Comparison of ENCODE assay signal across 12 cellular contexts in the genomic region with DNA sequence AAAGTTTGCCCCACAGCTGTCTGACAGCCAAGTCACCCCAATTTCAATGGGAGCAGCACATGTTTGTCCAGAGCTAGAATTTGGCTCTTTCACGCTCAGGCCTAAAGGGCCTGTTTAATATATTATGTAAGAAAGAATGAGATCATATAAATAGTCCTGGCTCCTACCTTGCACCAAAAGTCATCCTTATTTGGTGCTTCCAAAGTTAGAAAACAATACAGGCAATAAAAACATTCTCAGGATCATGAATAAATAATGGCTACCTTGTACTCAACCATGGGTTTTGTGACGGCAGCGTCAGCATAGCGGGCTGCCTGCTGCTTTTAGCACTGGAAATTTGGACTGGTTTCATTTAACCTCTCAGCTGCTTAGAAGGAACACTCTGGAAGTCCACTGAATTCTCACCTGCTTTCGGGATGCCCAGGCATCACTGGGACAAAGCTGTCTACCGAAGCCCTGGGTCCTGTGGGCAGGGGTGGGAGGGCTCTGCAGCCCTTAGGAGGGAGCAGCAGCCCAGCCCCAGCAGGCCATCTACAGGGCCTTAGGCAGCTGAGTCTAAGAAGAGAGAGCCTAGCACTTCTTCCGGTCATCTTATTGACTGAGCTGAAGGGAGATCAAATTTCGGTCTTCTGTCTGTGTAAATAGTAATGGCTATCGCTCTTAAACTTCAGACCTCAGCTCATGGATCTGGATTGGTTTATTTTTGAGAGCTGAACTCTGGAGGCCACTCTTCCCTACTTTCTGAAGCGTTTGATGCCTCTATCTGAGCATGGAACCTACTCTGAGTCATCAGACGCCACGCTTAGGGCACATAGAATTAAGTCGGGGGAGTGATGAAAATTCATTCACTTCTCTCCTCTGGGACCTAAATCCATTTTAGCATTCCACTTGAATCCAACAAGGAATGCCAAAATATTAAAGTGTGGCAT.
DNase-seq lines count a peak whose midpoint lies in the region; ATAC-seq and TF ChIP-seq lines count a peak whose summit lies in the region.
"Had no signal": no experiment of that assay in that cellular context is flagged by ENCODE, and none has a peak within 500 bp of the region (broad histone marks: within the 10 kb centered on the region; RNA-seq: fewer than 3 reads in every experiment).

No MANE protein-coding gene starts in this region.

- no peak for TF ChIP-seq POLR2A in esophagus muscularis mucosa (IDR thresholded peaks at IDR 0.05; ENCODE audit: low read depth)
- no peak for TF ChIP-seq POLR2A in tibial nerve (IDR thresholded peaks at IDR 0.05)

- H3K27me3 ChIP-seq in RWPE2 (ENCODE audit: insufficient read depth, poor library complexity, severe bottlenecking) (no peaks in the 10 kb centered on the region), esophagus muscularis mucosa (no peaks in the 10 kb centered on the region), tibial nerve (no peaks in the 10 kb centered on the region)

- H3K36me3 ChIP-seq in RWPE2 (ENCODE audit: low read depth) (peaks cover 11% of the 10 kb centered on the region), esophagus muscularis mucosa (no peaks in the 10 kb centered on the region), mesodermal cell (ENCODE audit: control insufficient read depth, insufficient read depth, low read length) (peaks cover 13% of the 10 kb centered on the region), tibial nerve (no peaks in the 10 kb centered on the region)

- peaks cover 2% of the 10 kb centered on the region for H3K27me3 Mint-ChIP-seq in endothelial cell (ENCODE audit: unreplicated experiment)

- H3K4me3 ChIP-seq in RWPE2 (ENCODE audit: severe bottlenecking) (no peak overlapping the region), esophagus muscularis mucosa (peak overlapping the region in 1 of 4 donors; percentile 18), mesodermal cell (ENCODE audit: extremely low read depth, insufficient read depth, low read length, poor library complexity, severe bottlenecking) (no peak overlapping the region), tibial nerve (no peak overlapping the region)

- DNase-seq in RWPE2 (ENCODE audit: low spot score) (no peak), esophagus muscularis mucosa (ENCODE audit: extremely low spot score) (no peak), tibial nerve (ENCODE audit: low spot score in 2 of 2) (no peak), HCEC 1CT (no peak), NCI-H2029 (lab: John Stamatoyannopoulos, UW) (no peak), endothelial cell (ENCODE audit: low spot score) (no peak), pons (ENCODE audit: low spot score) (no peak)
- DNase-seq: activated T-cell treated with anti-CD3 and anti-CD28 coated beads, Interleukin-2, amount 50 U/mL, for 24 hours; cortex of kidney; immature natural killer cell; T1000 had no signal

- ATAC-seq in RWPE2 (ENCODE audit: low read depth): no peak

- peak overlapping the region; percentile 97 for H3K27ac ChIP-seq in RWPE2 (ENCODE audit: poor library complexity, severe bottlenecking)
- H3K27ac ChIP-seq in esophagus muscularis mucosa (replicated peaks in 1 of 4): peak overlapping the region; percentile 84 to 89 (median 88)
- peak overlapping the region; percentile 72 for H3K27ac ChIP-seq in mesodermal cell (ENCODE audit: low read depth, low read length, severe bottlenecking)
- H3K27ac ChIP-seq in tibial nerve: peak overlapping the region; percentile 47 to 84 (median 75)

- no peak overlapping the region for H3K4me3 Mint-ChIP-seq in endothelial cell (ENCODE audit: unreplicated experiment)
- H3K4me3 Mint-ChIP-seq: activated T-cell treated with anti-CD3 and anti-CD28 coated beads, Interleukin-2, amount 50 U/mL, for 24 hours; immature natural killer cell had no signal

- H3K4me1 ChIP-seq in RWPE2 (ENCODE audit: insufficient read depth, poor library complexity, severe bottlenecking): peaks cover 57% of the 10 kb centered on the region
- H3K4me1 ChIP-seq in esophagus muscularis mucosa: peaks cover 75 to 96% (median 94%) of the 10 kb centered on the region in 4 donors
- H3K4me1 ChIP-seq in mesodermal cell (ENCODE audit: control insufficient read depth, insufficient read depth, low read length, poor library complexity, severe bottlenecking): peaks cover 81% of the 10 kb centered on the region
- peaks cover 0 to 83% (median 30%) of the 10 kb centered on the region in 4 donors for H3K4me1 ChIP-seq in tibial nerve

- H3K9me3 Mint-ChIP-seq in endothelial cell (ENCODE audit: unreplicated experiment): no peaks in the 10 kb centered on the region
- H3K9me3 Mint-ChIP-seq: activated T-cell treated with anti-CD3 and anti-CD28 coated beads, Interleukin-2, amount 50 U/mL, for 24 hours had no signal

- H3K4me1 Mint-ChIP-seq in endothelial cell (ENCODE audit: unreplicated experiment): peaks cover 8% of the 10 kb centered on the region

- TF ChIP-seq EP300 in esophagus muscularis mucosa (IDR thresholded peaks at IDR 0.05): no peak
- TF ChIP-seq EP300 in tibial nerve (IDR thresholded peaks at IDR 0.05): peak in 1 of 2 donors; percentile 14

- 44% methylated on average over 12 of the region's 13 CpGs for WGBS in esophagus muscularis mucosa
- WGBS in mesodermal cell (ENCODE audit: insufficient coverage in 2 of 2), 2 experiments: 63 to 71% methylated on average over 7 of the region's 13 CpGs
- 44 to 51% methylated on average over 13 of the region's 13 CpGs for WGBS in tibial nerve, 2 donors

- no peak for TF ChIP-seq CTCF in RWPE2 (IDR thresholded peaks at IDR 0.05; ENCODE audit: poor library complexity, severe bottlenecking)
- TF ChIP-seq CTCF in esophagus muscularis mucosa (IDR thresholded peaks at IDR 0.05): no peak
- TF ChIP-seq CTCF in tibial nerve (IDR thresholded peaks at IDR 0.05): no peak
- TF ChIP-seq CTCF in endothelial cell (IDR thresholded peaks at IDR 0.05; ENCODE audit: unreplicated experiment): no peak

- H3K9me3 ChIP-seq in RWPE2 (ENCODE audit: severe bottlenecking) (no peaks in the 10 kb centered on the region), esophagus muscularis mucosa (no peaks in the 10 kb centered on the region), mesodermal cell (ENCODE audit: control insufficient read depth, low read length) (no peaks in the 10 kb centered on the region), tibial nerve (no peaks in the 10 kb centered on the region)

- intact Hi-C loops in esophagus muscularis mucosa (cut with DNase I): no loop called here

- no peak overlapping the region for H3K27ac Mint-ChIP-seq in endothelial cell (ENCODE audit: unreplicated experiment)
- H3K27ac Mint-ChIP-seq: activated T-cell treated with anti-CD3 and anti-CD28 coated beads, Interleukin-2, amount 50 U/mL, for 24 hours; immature natural killer cell had no signal

- no peaks in the 10 kb centered on the region for H3K36me3 Mint-ChIP-seq in endothelial cell (ENCODE audit: low read depth, unreplicated experiment)
